Comparison of ENCODE assay signal across 14 cellular contexts in the genomic region with DNA sequence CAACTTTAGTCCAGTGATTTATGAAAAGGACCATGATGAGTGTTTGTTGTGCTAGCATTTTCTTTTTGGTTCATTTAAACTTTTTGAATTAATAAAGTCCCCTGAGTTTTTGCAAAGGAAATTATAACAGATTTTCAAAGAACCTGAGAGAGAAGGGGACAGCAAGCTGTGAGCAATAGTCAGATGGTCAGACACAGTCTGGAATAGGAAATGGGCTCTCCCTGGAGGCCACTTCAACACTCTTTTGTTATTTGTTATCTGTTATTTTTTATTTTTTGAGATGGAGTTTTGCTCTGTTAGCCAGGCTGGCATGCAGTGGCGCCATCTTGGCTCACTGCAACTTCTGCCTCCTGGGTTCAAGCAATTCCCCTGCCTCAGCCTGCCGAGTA.
DNase-seq lines count a peak whose midpoint lies in the region; TF ChIP-seq lines count a peak whose summit lies in the region.
"Had no signal": no experiment of that assay in that cellular context is flagged by ENCODE, and none has a peak within 500 bp of the region (broad histone marks: within the 10 kb centered on the region; RNA-seq: fewer than 3 reads in every experiment).

No MANE protein-coding gene starts in this region.

- POLR2A ChIA-PET in AG04450 (lab: Yijun Ruan, JAX): interaction anchor here (1.0 to 1.1 kb wide), 2 partner anchors 21 to 206 kb away, joined by 3 to 4 read pairs; no protein-coding TSS in a partner anchor

- CTCF ChIA-PET in AG04450 (lab: Charles Lee) (interaction anchor here (11.6 kb wide), 1 partner anchor 207 kb away, joined by 352 read pairs; no protein-coding TSS in a partner anchor), mammary epithelial cell (lab: Charles Lee; ENCODE audit: low non-redundant PET) (interaction anchor here (0.6 kb wide), 1 partner anchor 277 kb away, joined by 5 read pairs; no protein-coding TSS in a partner anchor)

- dilution Hi-C loops in mammary epithelial cell (cut with HindIII; ENCODE audit: low sequenced_read_pairs): loop anchor here (25.0 kb wide), 1 partner anchor 210 kb away; no protein-coding TSS in a partner anchor

- TF ChIP-seq CTCF in AG04450 (IDR thresholded peaks at IDR 0.05; ENCODE audit: low read depth, low read length) (no peak), mammary epithelial cell (conservative IDR thresholded peaks at IDR 0.05 in 1 of 2, IDR thresholded peaks at IDR 0.05 in 1 of 2; ENCODE audit: extremely low read depth in 1 of 2, insufficient read depth in 1 of 2, low read depth in 1 of 2, low read length in 2 of 2) (no peak), GM13976 (IDR thresholded peaks at IDR 0.05; ENCODE audit: borderline replicate concordance, control extremely low read depth, extremely low read depth, insufficient read depth, missing control alignments) (no peak)

- H3K4me1 ChIP-seq in mammary epithelial cell (ENCODE audit: insufficient read depth, low read length) (peaks cover 43% of the 10 kb centered on the region), mesodermal cell (ENCODE audit: control insufficient read depth, insufficient read depth, low read length, poor library complexity, severe bottlenecking) (peaks cover 9% of the 10 kb centered on the region)
- H3K4me1 ChIP-seq: testis had no signal

- WGBS in mammary epithelial cell (ENCODE audit: low coverage, missing lambda C conversion rate): 100% methylated on average over 1 of the region's 2 CpGs
- WGBS in mesodermal cell (ENCODE audit: insufficient coverage in 2 of 2), 2 experiments: 100% methylated on average over 1 of the region's 2 CpGs; no CpG with 5 or more reads in 1 of the 2 experiments

- H3K27ac ChIP-seq in AG04450 (ENCODE audit: low read depth, low read length) (peak overlapping the region; percentile 87), mammary epithelial cell (ENCODE audit: insufficient read depth, low read depth, low read length) (peak overlapping the region; percentile 46), mesodermal cell (ENCODE audit: low read depth, low read length, severe bottlenecking) (peak overlapping the region; percentile 57)
- H3K27ac ChIP-seq: testis had no signal

- peaks cover 12% of the 10 kb centered on the region for H3K79me2 ChIP-seq in mammary epithelial cell (ENCODE audit: insufficient read depth, low read length)

- no peak overlapping the region for H3K9ac ChIP-seq in mammary epithelial cell (ENCODE audit: insufficient read depth, low read length)

- H3K36me3 ChIP-seq in mammary epithelial cell (ENCODE audit: insufficient read depth, low read length) (peaks cover 17% of the 10 kb centered on the region), mesodermal cell (ENCODE audit: control insufficient read depth, insufficient read depth, low read length) (no peaks in the 10 kb centered on the region)

- intact Hi-C loops in mammary epithelial cell (cut with micrococcal nuclease): no loop called here

- H4K20me1 ChIP-seq in mammary epithelial cell (ENCODE audit: insufficient read depth, low read length): no peaks in the 10 kb centered on the region

- no TSS peak for BruUV-seq in mammary epithelial cell (replicated peaks; lab: Mats Ljungman, UMichigan)

- H3K27me3 ChIP-seq in AG04450 (ENCODE audit: control insufficient read depth, insufficient read depth, low read length) (no peaks in the 10 kb centered on the region), mammary epithelial cell (ENCODE audit: insufficient read depth, low read length) (no peaks in the 10 kb centered on the region)
- H3K27me3 ChIP-seq: MG63, testis had no signal

- H3K4me2 ChIP-seq in mammary epithelial cell (ENCODE audit: insufficient read depth, low read depth, low read length): no peak overlapping the region

- no peak overlapping the region for H3K4me3 ChIP-seq in AG04450 (ENCODE audit: low read depth, low read length)
- no peak overlapping the region for H3K4me3 ChIP-seq in mammary epithelial cell (replicated peaks in 1 of 3; ENCODE audit: insufficient read depth in 1 of 3, low read depth in 2 of 3, low read length in 3 of 3)
- H3K4me3 ChIP-seq in mesodermal cell (ENCODE audit: extremely low read depth, insufficient read depth, low read length, poor library complexity, severe bottlenecking): no peak overlapping the region
- H3K4me3 ChIP-seq: MG63, testis had no signal

- no peaks in the 10 kb centered on the region for H3K9me3 ChIP-seq in AG04450 (ENCODE audit: control insufficient read depth, insufficient read depth, low read length)
- no peaks in the 10 kb centered on the region for H3K9me3 ChIP-seq in mammary epithelial cell (replicated peaks; ENCODE audit: insufficient read depth, low read length)
- H3K9me3 ChIP-seq in mesodermal cell (ENCODE audit: control insufficient read depth, low read length): no peaks in the 10 kb centered on the region
- H3K9me3 ChIP-seq: MG63, testis had no signal

- no peak overlapping the region for H2AFZ ChIP-seq in mammary epithelial cell (ENCODE audit: low read depth, low read length)

- DNase-seq in AG04450 (ENCODE audit: low read depth, low spot score) (no peak), LHCN-M2 (ENCODE audit: low read depth) (peak; percentile 47), mammary epithelial cell (no peak), NCI-H146 (lab: John Stamatoyannopoulos, UW) (no peak), NCI-H2107 treated with DMSO at 0.1 percent for 48 hours (lab: John Stamatoyannopoulos, UW; ENCODE audit: unreplicated experiment) (no peak), GM13976 (ENCODE audit: low spot score) (no peak), cerebellar nuclear complex (lab: John Stamatoyannopoulos, UW) (no peak)
- DNase-seq: activated CD4-positive, alpha-beta T cell treated with anti-CD3 and anti-CD28 coated beads for 1 hour; activated naive CD4-positive, alpha-beta T cell treated with anti-CD3 and anti-CD28 coated beads, Interleukin-2, amount 10 ng/mL, durations not matched to agents 7 days and 5 days; endodermal cell; NCI-H774 had no signal

- in situ Hi-C loops in mammary epithelial cell (cut with MboI; ENCODE audit: low sequenced_read_pairs in 2 of 2) (no loop called here), GM13976 (cut with MboI; ENCODE audit: low sequenced_read_pairs, unreplicated experiment) (no loop called here)
